In the genomic region with DNA sequence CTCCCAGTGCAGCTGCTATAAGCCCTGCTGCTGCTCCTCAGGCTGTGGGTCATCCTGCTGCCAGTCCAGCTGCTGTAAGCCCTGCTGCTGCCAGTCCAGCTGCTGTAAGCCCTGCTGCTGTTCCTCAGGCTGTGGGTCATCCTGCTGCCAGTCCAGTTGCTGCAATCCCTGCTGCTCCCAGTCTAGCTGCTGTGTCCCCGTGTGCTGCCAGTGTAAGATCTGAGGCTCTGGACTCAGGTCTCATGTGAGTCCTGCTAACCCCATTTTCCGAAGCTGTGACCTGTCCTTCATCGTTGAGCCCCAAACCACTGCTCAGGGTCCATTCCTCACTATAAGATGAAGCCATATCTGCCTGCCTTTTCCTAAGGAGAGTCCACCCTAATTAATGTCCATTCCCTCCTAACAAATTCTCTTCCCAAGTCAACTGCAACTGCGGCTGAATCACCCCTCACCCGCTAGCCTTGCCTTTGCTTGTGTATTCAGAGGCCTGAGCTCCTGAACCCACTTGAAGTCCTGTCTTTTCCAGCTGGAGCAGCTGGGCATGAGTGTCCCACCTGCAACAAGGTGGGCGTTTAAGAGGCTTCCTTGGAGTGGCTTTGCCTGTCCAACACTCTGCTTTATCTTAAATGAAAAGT, we compare ENCODE assay signal across 1 cellular context.
TF ChIP-seq lines count a peak whose summit lies in the region.

No MANE protein-coding gene starts in this region.

TF ChIP-seq in K562, 482 proteins besides CTCF, POLR2A, EP300 and RAD21:
- no peak for TF ChIP-seq CXXC5 (CRISPR knock-in tag; IDR thresholded peaks at IDR 0.05)
- no peak for TF ChIP-seq ZNF644 (tag; IDR thresholded peaks at IDR 0.05; ENCODE audit: low read depth)
- TF ChIP-seq IRF2 (CRISPR knock-in tag; IDR thresholded peaks at IDR 0.05), result no peak
- TF ChIP-seq GATAD2B (IDR thresholded peaks at IDR 0.05; ENCODE audit: borderline replicate concordance), result no peak
- no peak for TF ChIP-seq FOXP1 (CRISPR knock-in tag; IDR thresholded peaks at IDR 0.05)
- TF ChIP-seq EGR1 (conservative IDR thresholded peaks at IDR 0.05), result no peak
- TF ChIP-seq RBM25 (IDR thresholded peaks at IDR 0.05; ENCODE audit: low read depth, low read length, severe bottlenecking), result no peak
- no peak for TF ChIP-seq TEAD1 (CRISPR knock-in tag; IDR thresholded peaks at IDR 0.05)
- TF ChIP-seq MCM2 (IDR thresholded peaks at IDR 0.05; ENCODE audit: low read depth), result no peak
- no peak for TF ChIP-seq HNRNPH1 (optimal IDR thresholded peaks at IDR 0.05; ENCODE audit: low read depth, low read length)
- TF ChIP-seq HMG20A (CRISPR knock-in tag; conservative IDR thresholded peaks at IDR 0.05), result no peak
- TF ChIP-seq ZBTB7A (IDR thresholded peaks at IDR 0.05; ENCODE audit: borderline replicate concordance, control insufficient read depth, low read depth, low read length), result no peak
- TF ChIP-seq ASH1L (IDR thresholded peaks at IDR 0.05; ENCODE audit: borderline replicate concordance, low read depth, partially characterized antibody), result no peak
- no peak for TF ChIP-seq FOXJ2 (tag; IDR thresholded peaks at IDR 0.05)
- TF ChIP-seq, protein P1, sequence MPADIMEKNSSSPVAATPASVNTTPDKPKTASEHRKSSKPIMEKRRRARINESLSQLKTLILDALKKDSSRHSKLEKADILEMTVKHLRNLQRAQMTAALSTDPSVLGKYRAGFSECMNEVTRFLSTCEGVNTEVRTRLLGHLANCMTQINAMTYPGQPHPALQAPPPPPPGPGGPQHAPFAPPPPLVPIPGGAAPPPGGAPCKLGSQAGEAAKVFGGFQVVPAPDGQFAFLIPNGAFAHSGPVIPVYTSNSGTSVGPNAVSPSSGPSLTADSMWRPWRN (IDR thresholded peaks at IDR 0.05; ENCODE audit: low read depth), result no peak
- no peak for TF ChIP-seq RFX7 (CRISPR knock-in tag; IDR thresholded peaks at IDR 0.05)
- TF ChIP-seq CBFB (CRISPR knock-in tag; IDR thresholded peaks at IDR 0.05), result no peak
- no peak for TF ChIP-seq DACH1 (IDR thresholded peaks at IDR 0.05; ENCODE audit: partially characterized antibody)
